9 cellular contexts compared by ENCODE assay signal in the genomic region with DNA sequence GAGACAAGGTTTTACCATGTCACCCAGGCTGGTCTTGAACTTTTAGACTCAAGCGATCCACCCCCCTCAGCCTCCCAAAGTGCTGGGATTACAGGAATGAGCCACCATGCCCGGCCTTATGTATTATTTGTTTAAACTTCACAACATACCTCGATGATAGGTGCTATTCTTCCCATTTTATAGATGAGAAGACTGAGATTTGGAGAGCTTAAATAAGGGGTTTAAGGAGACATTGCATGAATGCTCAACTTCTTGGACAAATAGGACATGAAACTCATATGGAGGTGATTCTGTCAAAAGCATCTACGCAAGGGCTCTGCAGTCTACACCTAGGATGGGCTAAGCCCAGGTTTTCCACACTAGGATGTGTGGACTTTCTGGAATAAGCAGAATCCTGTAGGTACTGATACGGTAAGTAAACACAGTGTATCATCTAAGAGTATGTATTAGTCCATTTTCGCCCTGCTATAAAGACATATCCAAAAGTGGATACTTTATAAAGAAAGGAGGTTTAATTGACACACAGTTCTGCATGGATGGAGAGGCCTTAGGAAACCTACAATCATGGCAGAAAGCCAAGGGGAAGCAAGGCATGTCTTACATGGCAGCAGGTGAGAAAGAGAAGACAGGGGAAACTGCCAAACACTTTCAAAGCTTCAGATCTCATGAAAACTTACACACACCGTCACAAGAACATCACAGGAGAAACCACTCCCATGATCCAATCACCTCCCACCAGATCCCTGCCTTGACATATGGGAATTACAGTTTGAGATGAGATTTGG.
A peak's percentile ranks its signal among the peaks of the same experiment; 100 is the strongest.
DNase-seq lines count a peak whose midpoint lies in the region; ATAC-seq and TF ChIP-seq lines count a peak whose summit lies in the region.
"Had no signal": no experiment of that assay in that cellular context is flagged by ENCODE, and none has a peak within 500 bp of the region (broad histone marks: within the 10 kb centered on the region; RNA-seq: fewer than 3 reads in every experiment).

No MANE protein-coding gene starts in this region.

- peak overlapping the region; percentile 61 for H3K27ac ChIP-seq in A673 (ENCODE audit: low read depth, low read length, poor library complexity, severe bottlenecking)
- H3K27ac ChIP-seq: C4-2B, SJSA1 had no signal

- BruUV-seq in A673 (replicated peaks; lab: Mats Ljungman, UMichigan): no TSS peak

- H3K36me3 ChIP-seq in A673 (ENCODE audit: insufficient read depth, low read length, poor library complexity, severe bottlenecking): no peaks in the 10 kb centered on the region
- H3K36me3 ChIP-seq: SJSA1 had no signal

- peaks cover 17% of the 10 kb centered on the region for H3K4me1 ChIP-seq in A673 (ENCODE audit: insufficient read depth, low read length, poor library complexity, severe bottlenecking)
- H3K4me1 ChIP-seq: SJSA1 had no signal

- peaks cover 8% of the 10 kb centered on the region for H3K9me3 ChIP-seq in A673 (ENCODE audit: low read depth, low read length, poor library complexity, severe bottlenecking)
- H3K9me3 ChIP-seq: SJSA1 had no signal

- CTCF ChIA-PET in A673 (lab: Charles Lee): interaction anchor here (0.6 to 2.4 kb wide), 20 partner anchors 9 to 945 kb away, joined by 3 to 41 read pairs (median 5); no protein-coding TSS in a partner anchor

- H3K4me3 ChIP-seq in A673 (ENCODE audit: low read depth, low read length, poor library complexity, severe bottlenecking): no peak overlapping the region
- H3K4me3 ChIP-seq: SJSA1 had no signal

- DNase-seq in DMS53 (lab: John Stamatoyannopoulos, UW): peak; percentile 42
- no peak for DNase-seq in DMS53 treated with DMSO at 0.1 percent for 48 hours (lab: John Stamatoyannopoulos, UW; ENCODE audit: unreplicated experiment)
- no peak for DNase-seq in A673 (ENCODE audit: low spot score)
- peak; percentile 22 for DNase-seq in HT-29 (ENCODE audit: low spot score)
- no peak for DNase-seq in DMS114 treated with DMSO at 0.1 percent for 48 hours (lab: John Stamatoyannopoulos, UW; ENCODE audit: unreplicated experiment)
- DNase-seq in SIG-M5 (lab: John Stamatoyannopoulos, UW): no peak

- no peak for TF ChIP-seq CTCF in A673 (conservative IDR thresholded peaks at IDR 0.05; ENCODE audit: low read depth, low read length)

- ATAC-seq in esophagus mucosa: peak; percentile 47

- intact Hi-C loops in A673 (cut with micrococcal nuclease; ENCODE audit: unreplicated experiment): loop anchor here (1.0 to 5.0 kb wide), 3 partner anchors 130 to 504 kb away; no protein-coding TSS in a partner anchor

- H3K27me3 ChIP-seq in A673 (replicated peaks; ENCODE audit: insufficient read depth, low read depth, low read length, poor library complexity): no peaks in the 10 kb centered on the region
- H3K27me3 ChIP-seq: SJSA1 had no signal

- POLR2A ChIA-PET in A673 (lab: Charles Lee; ENCODE audit: low non-redundant PET): interaction anchor here (0.5 kb wide), 1 partner anchor 118 kb away, joined by 6 read pairs; no protein-coding TSS in a partner anchor

Comparison
In these comparisons a context has a peak if more than half of its experiments do, and no peak if none do; other contexts are left out.
1. DNase-seq: peak in DMS53 (single experiment) and HT-29 (single experiment); none in DMS53 treated with DMSO at 0.1 percent for 48 hours (single experiment), A673 (single experiment), DMS114 treated with DMSO at 0.1 percent for 48 hours (single experiment) and SIG-M5 (single experiment).